ENCODE assay signal across 8 cellular contexts in genomic region chr15:85482896-85483295, GRCh38.
DNase-seq lines count a peak whose midpoint lies in the region; ATAC-seq and TF ChIP-seq lines count a peak whose summit lies in the region.

No MANE protein-coding gene starts in this region.

- DNase-seq in CD1c-positive myeloid dendritic cell (ENCODE audit: extremely low spot score) (peak; percentile 56), M059J (ENCODE audit: low read depth) (peak; percentile 89), chondrocyte (ENCODE audit: low spot score) (no peak), NCI-H82 treated with DMSO at 0.1 percent for 48 hours (lab: John Stamatoyannopoulos, UW; ENCODE audit: unreplicated experiment) (no peak)
- no peak for DNase-seq in naive thymus-derived CD4-positive, alpha-beta T cell
- no peak for DNase-seq in activated T-helper 2 cell treated with anti-CD3 and anti-CD28 coated beads, Interferon-gamma antibody, Interleukin-2, Interleukin-4, amounts not matched to agents 10 μg/mL and 5 μg/mL and 100 μg/mL, durations not matched to agents 14 hours and 24 hours and 36 hours (ENCODE audit: low spot score)

- H3K36me3 Mint-ChIP-seq in chondrocyte (ENCODE audit: low read depth), result no peaks in the 10 kb centered on the region
- peaks cover 0 to 7% (median 5%) of the 10 kb centered on the region in 5 donors for H3K36me3 Mint-ChIP-seq in naive thymus-derived CD4-positive, alpha-beta T cell
- peaks cover 4% of the 10 kb centered on the region for H3K36me3 Mint-ChIP-seq in activated T-helper 2 cell treated with anti-CD3 and anti-CD28 coated beads, Interferon-gamma antibody, Interleukin-2, Interleukin-4, amounts not matched to agents 10 μg/mL and 5 μg/mL and 100 μg/mL, durations not matched to agents 14 hours and 24 hours and 36 hours (ENCODE audit: low read depth)

- CTCF ChIA-PET in naive thymus-derived CD4-positive, alpha-beta T cell (lab: Charles Lee), result interaction anchor here (0.6 kb wide), 1 partner anchor 658 kb away, joined by 3 read pairs; no protein-coding TSS in a partner anchor

- POLR2A ChIA-PET in naive thymus-derived CD4-positive, alpha-beta T cell (lab: Charles Lee), result no interaction called here

- peak overlapping the region; percentile 75 for H3K27ac Mint-ChIP-seq in chondrocyte (ENCODE audit: unreplicated experiment)
- H3K27ac Mint-ChIP-seq in naive thymus-derived CD4-positive, alpha-beta T cell, result peak overlapping the region in 3 of 9 donors; percentile 14 to 57 (median 23)
- H3K27ac Mint-ChIP-seq in activated T-helper 2 cell treated with anti-CD3 and anti-CD28 coated beads, Interferon-gamma antibody, Interleukin-2, Interleukin-4, amounts not matched to agents 10 μg/mL and 5 μg/mL and 100 μg/mL, durations not matched to agents 14 hours and 24 hours and 36 hours, result no peak overlapping the region

- peaks cover 0 to 4% (median 0%) of the 10 kb centered on the region in 3 experiments for H3K36me3 ChIP-seq in naive thymus-derived CD4-positive, alpha-beta T cell (ENCODE audit: control insufficient read depth in 2 of 3, insufficient read depth in 3 of 3, low read length in 3 of 3)

- peaks cover 64% of the 10 kb centered on the region for H3K4me1 Mint-ChIP-seq in chondrocyte (ENCODE audit: low read depth)
- H3K4me1 Mint-ChIP-seq in naive thymus-derived CD4-positive, alpha-beta T cell, result peaks cover 33 to 83% (median 65%) of the 10 kb centered on the region in 7 donors
- H3K4me1 Mint-ChIP-seq in activated T-helper 2 cell treated with anti-CD3 and anti-CD28 coated beads, Interferon-gamma antibody, Interleukin-2, Interleukin-4, amounts not matched to agents 10 μg/mL and 5 μg/mL and 100 μg/mL, durations not matched to agents 14 hours and 24 hours and 36 hours (ENCODE audit: low read depth), result peaks cover 35% of the 10 kb centered on the region

- TF ChIP-seq CTCF in chondrocyte (IDR thresholded peaks at IDR 0.05), result no peak

- peak; percentile 54 for ATAC-seq in naive thymus-derived CD4-positive, alpha-beta T cell
- no peak for ATAC-seq in GM21723 (IDR thresholded peaks at IDR 0.05; ENCODE audit: unreplicated experiment)
- ATAC-seq in GM21737 (IDR thresholded peaks at IDR 0.05; ENCODE audit: unreplicated experiment), result no peak

- no peak overlapping the region for H3K4me3 ChIP-seq in naive thymus-derived CD4-positive, alpha-beta T cell (ENCODE audit: low read length)

- H3K27me3 ChIP-seq in naive thymus-derived CD4-positive, alpha-beta T cell (ENCODE audit: control insufficient read depth in 2 of 2, insufficient read depth in 2 of 2, low read length in 2 of 2), result no peaks in the 10 kb centered on the region

- no peak overlapping the region for H3K27ac ChIP-seq in naive thymus-derived CD4-positive, alpha-beta T cell (ENCODE audit: low read depth, low read length)

- H3K9me3 Mint-ChIP-seq in chondrocyte (ENCODE audit: low read depth), result no peaks in the 10 kb centered on the region
- no peaks in the 10 kb centered on the region for H3K9me3 Mint-ChIP-seq in naive thymus-derived CD4-positive, alpha-beta T cell
- H3K9me3 Mint-ChIP-seq in activated T-helper 2 cell treated with anti-CD3 and anti-CD28 coated beads, Interferon-gamma antibody, Interleukin-2, Interleukin-4, amounts not matched to agents 10 μg/mL and 5 μg/mL and 100 μg/mL, durations not matched to agents 14 hours and 24 hours and 36 hours, result no peaks in the 10 kb centered on the region

- H3K4me3 Mint-ChIP-seq in chondrocyte (ENCODE audit: unreplicated experiment), result no peak overlapping the region
- no peak overlapping the region for H3K4me3 Mint-ChIP-seq in naive thymus-derived CD4-positive, alpha-beta T cell
- no peak overlapping the region for H3K4me3 Mint-ChIP-seq in activated T-helper 2 cell treated with anti-CD3 and anti-CD28 coated beads, Interferon-gamma antibody, Interleukin-2, Interleukin-4, amounts not matched to agents 10 μg/mL and 5 μg/mL and 100 μg/mL, durations not matched to agents 14 hours and 24 hours and 36 hours (ENCODE audit: low read depth)

- H3K9me3 ChIP-seq in naive thymus-derived CD4-positive, alpha-beta T cell (ENCODE audit: control insufficient read depth in 2 of 3, low read length in 3 of 3), result no peaks in the 10 kb centered on the region

- no peaks in the 10 kb centered on the region for H3K27me3 Mint-ChIP-seq in chondrocyte (ENCODE audit: low read depth)
- no peaks in the 10 kb centered on the region for H3K27me3 Mint-ChIP-seq in naive thymus-derived CD4-positive, alpha-beta T cell
- H3K27me3 Mint-ChIP-seq in activated T-helper 2 cell treated with anti-CD3 and anti-CD28 coated beads, Interferon-gamma antibody, Interleukin-2, Interleukin-4, amounts not matched to agents 10 μg/mL and 5 μg/mL and 100 μg/mL, durations not matched to agents 14 hours and 24 hours and 36 hours (ENCODE audit: low read depth), result no peaks in the 10 kb centered on the region

- H3K4me1 ChIP-seq in naive thymus-derived CD4-positive, alpha-beta T cell (ENCODE audit: control insufficient read depth in 2 of 2, insufficient read depth in 2 of 2, low read length in 2 of 2), result peaks cover 3 to 18% of the 10 kb centered on the region in 2 donors

- intact Hi-C loops in naive thymus-derived CD4-positive, alpha-beta T cell (cut with micrococcal nuclease), result loop anchor here (5.0 to 10.0 kb wide), 2 partner anchors 71 to 102 kb away; no protein-coding TSS in a partner anchor
- intact Hi-C loops in activated T-helper 2 cell treated with anti-CD3 and anti-CD28 coated beads, Interferon-gamma antibody, Interleukin-2, Interleukin-4, amounts not matched to agents 10 μg/mL and 5 μg/mL and 100 μg/mL, durations not matched to agents 14 hours and 24 hours and 36 hours (cut with micrococcal nuclease), result no loop called here

Comparison
In these comparisons a context has a peak if more than half of its experiments do, and no peak if none do; other contexts are left out.
1. DNase-seq: peak in CD1c-positive myeloid dendritic cell (single experiment) and M059J (single experiment); none in chondrocyte (single experiment), naive thymus-derived CD4-positive, alpha-beta T cell (0 of 9), NCI-H82 treated with DMSO at 0.1 percent for 48 hours (single experiment) and activated T-helper 2 cell treated with anti-CD3 and anti-CD28 coated beads, Interferon-gamma antibody, Interleukin-2, Interleukin-4, amounts not matched to agents 10 μg/mL and 5 μg/mL and 100 μg/mL, durations not matched to agents 14 hours and 24 hours and 36 hours (single experiment).